8 cellular contexts compared by ENCODE assay signal in genomic region chr22:24427500-24428164, GRCh38. TPM values are rescaled to one million over a fixed set of nuclear protein-coding genes. Genes with fewer than 3 reads are reported as not detected.
DNase-seq lines count a peak whose midpoint lies in the region; ATAC-seq and TF ChIP-seq lines count a peak whose summit lies in the region.

Gene ADORA2A (plus strand): TSS chr22:24427599. CDS start chr22:24433405, 5,806 bp downstream.

- peak within 1 kb of the TSS; percentile 40 to 49 for H3K9ac ChIP-seq in colonic mucosa (ENCODE audit: low read depth in 2 of 2, low read length in 2 of 2)

- H3K9me3 ChIP-seq in colonic mucosa (no peaks in the 10 kb centered on the region), BE2C (no peaks in the 10 kb centered on the region)

- no peaks in the 10 kb centered on the region for H3K9me3 Mint-ChIP-seq in activated B cell treated with CpG ODN at 0.5 μM for 24 hours

- TF ChIP-seq CTCF in activated B cell treated with CpG ODN at 0.5 μM for 24 hours (IDR thresholded peaks at IDR 0.05) (no peak), colonic mucosa (IDR thresholded peaks at IDR 0.05) (no peak), BE2C (IDR thresholded peaks at IDR 0.05; ENCODE audit: low read depth, low read length) (no peak)

- H3K27me3 ChIP-seq in colonic mucosa (peaks cover 16% of the 10 kb centered on the region), BE2C (no peaks in the 10 kb centered on the region)

- DNase-seq in activated B cell treated with CpG ODN at 0.5 μM for 24 hours (peak; percentile 80), colonic mucosa (peak; percentile 51), sciatic nerve (ENCODE audit: low spot score) (no peak), BE2C (no peak), SIG-M5 treated with dmso at 0.1 percent for 504 hours (lab: John Stamatoyannopoulos, UW; ENCODE audit: unreplicated experiment) (no peak)
- DNase-seq in stimulated activated CD4-positive, alpha-beta T cell treated with anti-CD3 and anti-CD28 coated beads, Interleukin-2, amount 100 ng/mL, for 48 hours, result peak; percentile 58 to 72

- peaks cover 79% of the 10 kb centered on the region for H3K4me1 Mint-ChIP-seq in activated B cell treated with CpG ODN at 0.5 μM for 24 hours

- POLR2A ChIA-PET in activated B cell treated with CpG ODN at 0.5 μM for 24 hours (lab: Charles Lee), result interaction anchor here (0.6 to 7.8 kb wide), 14 partner anchors 8 to 127 kb away, joined by 3 to 154 read pairs (median 4); partner anchors contain the start of gene GUCD1

- peaks cover 6% of the 10 kb centered on the region for H3K36me3 Mint-ChIP-seq in activated B cell treated with CpG ODN at 0.5 μM for 24 hours (ENCODE audit: low read depth)

- H3K27me3 Mint-ChIP-seq in activated B cell treated with CpG ODN at 0.5 μM for 24 hours, result no peaks in the 10 kb centered on the region

- H3K4me3 Mint-ChIP-seq in activated B cell treated with CpG ODN at 0.5 μM for 24 hours, result peak within 1 kb of the TSS; percentile 83

- CTCF ChIA-PET in activated B cell treated with CpG ODN at 0.5 μM for 24 hours (lab: Charles Lee), result interaction anchor here (0.6 to 4.2 kb wide), 4 partner anchors 8 to 98 kb away, joined by 3 to 15 read pairs (median 6); no protein-coding TSS in a partner anchor

- ATAC-seq in GM18498 (IDR thresholded peaks at IDR 0.05; ENCODE audit: unreplicated experiment) (peak; percentile 64), HG02798 (IDR thresholded peaks at IDR 0.05; ENCODE audit: poor library complexity, unreplicated experiment) (peak; percentile 59), activated B cell treated with CpG ODN at 0.5 μM for 24 hours (ENCODE audit: low read depth) (peak; percentile 69), sciatic nerve (no peak)

- peak within 1 kb of the TSS; percentile 57 for H3K27ac ChIP-seq in colonic mucosa

- intact Hi-C loops in activated B cell treated with CpG ODN at 0.5 μM for 24 hours (cut with micrococcal nuclease) (no loop called here), colonic mucosa (cut with DNase I) (no loop called here), sciatic nerve (cut with DNase I) (loop anchor here (2.0 to 10.0 kb wide), 2 partner anchors 41 to 87 kb away; no protein-coding TSS in a partner anchor)

- H3K36me3 ChIP-seq in colonic mucosa (no peaks in the 10 kb centered on the region), BE2C (no peaks in the 10 kb centered on the region)

- peaks cover 7% of the 10 kb centered on the region for H3K4me1 ChIP-seq in colonic mucosa
- peaks cover 36% of the 10 kb centered on the region for H3K4me1 ChIP-seq in BE2C

- H3K4me3 ChIP-seq in colonic mucosa (peak within 1 kb of the TSS; percentile 26), BE2C (ENCODE audit: low read depth, low read length) (no peak within 1 kb of the TSS)

- H3K27ac Mint-ChIP-seq in activated B cell treated with CpG ODN at 0.5 μM for 24 hours, result peak within 1 kb of the TSS; percentile 89

RNA-seq across cellular contexts. Expression of gene ADORA2A, which starts in this region (rescaled TPM):
- total RNA-seq in activated B cell treated with CpG ODN at 0.5 μM for 24 hours (35.7 and 35.8 TPM in 2 replicates), colonic mucosa (1 to 10 TPM; 1.5 to 2.5 TPM), sciatic nerve (8.4 TPM)
- 5.2 TPM for polyA plus RNA-seq in BE2C (2012; ENCODE audit: insufficient read depth, insufficient read length, low read depth)

Comparison
In these comparisons a context has a peak if more than half of its experiments do, and no peak if none do; other contexts are left out.
1. DNase-seq: peak in activated B cell treated with CpG ODN at 0.5 μM for 24 hours (single experiment), colonic mucosa (single experiment) and stimulated activated CD4-positive, alpha-beta T cell treated with anti-CD3 and anti-CD28 coated beads, Interleukin-2, amount 100 ng/mL, for 48 hours (2 of 2); none in sciatic nerve (single experiment), BE2C (single experiment) and SIG-M5 treated with dmso at 0.1 percent for 504 hours (single experiment).